ENCODE assay signal across 17 cellular contexts in genomic region chr12:29102739-29103138, GRCh38. TPM values are rescaled to one million over a fixed set of nuclear protein-coding genes. Genes with fewer than 3 reads are reported as not detected.
DNase-seq lines count a peak whose midpoint lies in the region; ATAC-seq and TF ChIP-seq lines count a peak whose summit lies in the region.
"Had no signal": no experiment of that assay in that cellular context is flagged by ENCODE, and none has a peak within 500 bp of the region (broad histone marks: within the 10 kb centered on the region; RNA-seq: fewer than 3 reads in every experiment).

No MANE protein-coding gene starts in this region.

- peak overlapping the region; percentile 84 for H3K27ac ChIP-seq in CD4-positive, CD25-positive, alpha-beta regulatory T cell (ENCODE audit: insufficient read depth, low read length, poor library complexity, severe bottlenecking)
- H3K27ac ChIP-seq: prostate gland, testis had no signal

- no peak for TF ChIP-seq CTCF in activated CD8-positive, alpha-beta T cell treated with anti-CD3 and anti-CD28 coated beads for 36 hours (IDR thresholded peaks at IDR 0.05)
- no peak for TF ChIP-seq CTCF in GM20000 (IDR thresholded peaks at IDR 0.05; ENCODE audit: extremely low read depth, missing control alignments)

- peak overlapping the region; percentile 88 for H3K4me3 ChIP-seq in CD4-positive, CD25-positive, alpha-beta regulatory T cell (ENCODE audit: low read depth, low read length)
- H3K4me3 ChIP-seq in Jurkat, Clone E6-1 (ENCODE audit: low read length): no peak overlapping the region
- H3K4me3 ChIP-seq: prostate gland, testis had no signal

- peaks cover 0 to 11% (median 7%) of the 10 kb centered on the region in 7 donors for H3K9me3 Mint-ChIP-seq in CD4-positive, CD25-positive, alpha-beta regulatory T cell
- H3K9me3 Mint-ChIP-seq in activated CD8-positive, alpha-beta T cell treated with anti-CD3 and anti-CD28 coated beads for 36 hours: peaks cover 11% of the 10 kb centered on the region
- H3K9me3 Mint-ChIP-seq in immature natural killer cell: peaks cover 0 to 3% (median 0%) of the 10 kb centered on the region in 6 donors

- H3K4me1 Mint-ChIP-seq in CD4-positive, CD25-positive, alpha-beta regulatory T cell: peaks cover 33 to 45% (median 39%) of the 10 kb centered on the region in 4 donors
- peaks cover 32% of the 10 kb centered on the region for H3K4me1 Mint-ChIP-seq in activated CD8-positive, alpha-beta T cell treated with anti-CD3 and anti-CD28 coated beads for 36 hours (ENCODE audit: low read depth)
- H3K4me1 Mint-ChIP-seq in immature natural killer cell: peaks cover 29 to 36% of the 10 kb centered on the region in 2 donors

- intact Hi-C loops in activated CD8-positive, alpha-beta T cell treated with anti-CD3 and anti-CD28 coated beads for 36 hours (cut with micrococcal nuclease): loop anchor here (5.0 kb wide), 1 partner anchor 45 kb away; the partner anchor contains the start of gene FAR2

- peaks cover 7% of the 10 kb centered on the region for H3K36me3 Mint-ChIP-seq in CD4-positive, CD25-positive, alpha-beta regulatory T cell
- H3K36me3 Mint-ChIP-seq in activated CD8-positive, alpha-beta T cell treated with anti-CD3 and anti-CD28 coated beads for 36 hours (ENCODE audit: low read depth): no peaks in the 10 kb centered on the region
- peaks cover 0 to 2% (median 0%) of the 10 kb centered on the region in 3 donors for H3K36me3 Mint-ChIP-seq in immature natural killer cell

- peak in 2 of 3 donors; percentile 18 to 23 for DNase-seq in CD4-positive, CD25-positive, alpha-beta regulatory T cell
- peak; percentile 61 for DNase-seq in Jurkat, Clone E6-1 (ENCODE audit: low read depth, low spot score)
- no peak for DNase-seq in activated CD8-positive, alpha-beta T cell treated with anti-CD3 and anti-CD28 coated beads for 36 hours
- DNase-seq in immature natural killer cell: no peak
- no peak for DNase-seq in NCI-H2171 treated with DMSO at 0.1 percent for 48 hours (lab: John Stamatoyannopoulos, UW)
- DNase-seq in GM20000 (ENCODE audit: low spot score): no peak
- DNase-seq: activated CD8-positive, alpha-beta memory T cell treated with anti-CD3 and anti-CD28 coated beads for 24 hours; hypothalamus; kidney glomerular epithelial cell; NCI-H1417; NCI-H82; testis had no signal

- peaks cover 32% of the 10 kb centered on the region for H3K4me1 ChIP-seq in CD4-positive, CD25-positive, alpha-beta regulatory T cell (ENCODE audit: control insufficient read depth, insufficient read depth, low read length, poor library complexity, severe bottlenecking)
- H3K4me1 ChIP-seq: prostate gland, testis had no signal

- H3K9me3 ChIP-seq in CD4-positive, CD25-positive, alpha-beta regulatory T cell (ENCODE audit: control insufficient read depth in 2 of 2, low read length in 2 of 2): peaks cover 0 to under 1% of the 10 kb centered on the region in 2 experiments
- H3K9me3 ChIP-seq: prostate gland, testis had no signal

- H3K36me3 ChIP-seq in CD4-positive, CD25-positive, alpha-beta regulatory T cell (ENCODE audit: control insufficient read depth, insufficient read depth, low read length): no peaks in the 10 kb centered on the region
- H3K36me3 ChIP-seq: prostate gland had no signal

- no peaks in the 10 kb centered on the region for H3K27me3 ChIP-seq in CD4-positive, CD25-positive, alpha-beta regulatory T cell (ENCODE audit: control insufficient read depth, insufficient read depth, low read length)
- H3K27me3 ChIP-seq: testis had no signal

- CTCF ChIA-PET in activated CD8-positive, alpha-beta T cell treated with anti-CD3 and anti-CD28 coated beads for 36 hours (lab: Charles Lee): interaction anchor here (1.3 kb wide), 1 partner anchor 9 kb away, joined by 4 read pairs; no protein-coding TSS in a partner anchor

- POLR2A ChIA-PET in activated CD8-positive, alpha-beta T cell treated with anti-CD3 and anti-CD28 coated beads for 36 hours (lab: Charles Lee): interaction anchor here (1.6 kb wide), 1 partner anchor 13 kb away, joined by 4 read pairs; no protein-coding TSS in a partner anchor

- peak overlapping the region; percentile 93 to 98 (median 96) for H3K27ac Mint-ChIP-seq in CD4-positive, CD25-positive, alpha-beta regulatory T cell
- H3K27ac Mint-ChIP-seq in activated CD8-positive, alpha-beta T cell treated with anti-CD3 and anti-CD28 coated beads for 36 hours: peak overlapping the region; percentile 86
- peak overlapping the region; percentile 81 to 97 (median 91) for H3K27ac Mint-ChIP-seq in immature natural killer cell

- ATAC-seq in CD4-positive, CD25-positive, alpha-beta regulatory T cell (ENCODE audit: low read depth in 2 of 2): no peak
- peak; percentile 17 for ATAC-seq in activated CD8-positive, alpha-beta T cell treated with anti-CD3 and anti-CD28 coated beads for 36 hours
- ATAC-seq in GM19328 (IDR thresholded peaks at IDR 0.05; ENCODE audit: unreplicated experiment): no peak
- ATAC-seq: Panc1, SK-N-SH treated with all-trans-retinoic acid at 6 μM for 48 hours had no signal

- H3K27me3 Mint-ChIP-seq in CD4-positive, CD25-positive, alpha-beta regulatory T cell: no peaks in the 10 kb centered on the region
- no peaks in the 10 kb centered on the region for H3K27me3 Mint-ChIP-seq in activated CD8-positive, alpha-beta T cell treated with anti-CD3 and anti-CD28 coated beads for 36 hours
- H3K27me3 Mint-ChIP-seq in immature natural killer cell (ENCODE audit: low read depth in 3 of 3): no peaks in the 10 kb centered on the region
- H3K27me3 Mint-ChIP-seq: naive B cell had no signal

- peak overlapping the region; percentile 1 to 82 (median 80) for H3K4me3 Mint-ChIP-seq in CD4-positive, CD25-positive, alpha-beta regulatory T cell
- H3K4me3 Mint-ChIP-seq in activated CD8-positive, alpha-beta T cell treated with anti-CD3 and anti-CD28 coated beads for 36 hours: peak overlapping the region; percentile 16
- H3K4me3 Mint-ChIP-seq in immature natural killer cell: peak overlapping the region; percentile 42 to 89 (median 81)

RNA-seq across cellular contexts. Expression of gene FAR2, which starts 46.3 kb away (rescaled TPM):
- total RNA-seq in CD4-positive, CD25-positive, alpha-beta regulatory T cell: 12.6 TPM
- polyA plus RNA-seq in CD4-positive, CD25-positive, alpha-beta regulatory T cell: 10 to 100 TPM in 3 of 4 donors, 1 to 10 TPM in 1; 7.4 to 14.6 (median 12.2) TPM
- 9.9 TPM for polyA plus RNA-seq in Jurkat, Clone E6-1 (2012; ENCODE audit: insufficient read depth, insufficient read length)
- total RNA-seq in activated CD8-positive, alpha-beta T cell treated with anti-CD3 and anti-CD28 coated beads for 36 hours: 1 to 10 TPM; 6.0 to 7.0 TPM
- polyA plus RNA-seq in immature natural killer cell: 1 to 10 TPM in 2 of 3 donors, not detected in 1; 1.5 to 1.8 TPM

Comparison
In these comparisons a context has a peak if more than half of its experiments do, and no peak if none do; other contexts are left out.
1. DNase-seq: peak in CD4-positive, CD25-positive, alpha-beta regulatory T cell (2 of 3) and Jurkat, Clone E6-1 (single experiment); none in activated CD8-positive, alpha-beta T cell treated with anti-CD3 and anti-CD28 coated beads for 36 hours (single experiment), immature natural killer cell (0 of 3), NCI-H2171 treated with DMSO at 0.1 percent for 48 hours (single experiment) and GM20000 (single experiment).
2. H3K4me3 Mint-ChIP-seq: peak in every context shown above with its lines; median percentile 81 in immature natural killer cell; 80 in CD4-positive, CD25-positive, alpha-beta regulatory T cell; 16 in activated CD8-positive, alpha-beta T cell treated with anti-CD3 and anti-CD28 coated beads for 36 hours.
3. Peak in every context shown above with its lines, with median percentiles within 50 percentile points of each other: H3K27ac Mint-ChIP-seq.